Comparison of ENCODE assay signal across 11 cellular contexts in genomic region chr7:960972-961371, GRCh38. TPM values are rescaled to one million over a fixed set of nuclear protein-coding genes. Genes with fewer than 3 reads are reported as not detected.
DNase-seq lines count a peak whose midpoint lies in the region; ATAC-seq, FAIRE-seq and TF ChIP-seq lines count a peak whose summit lies in the region.
"Not testable (repeated sequence)": the region's sequence is repeated elsewhere in the genome, so short reads cannot be mapped to it uniquely, and the experiment has no call there.
"Had no signal": no experiment of that assay in that cellular context is flagged by ENCODE, and none has a peak within 500 bp of the region (broad histone marks: within the 10 kb centered on the region; RNA-seq: fewer than 3 reads in every experiment).

No MANE protein-coding gene starts in this region.

- peak overlapping the region; percentile 9; the same call in 1 of the 2 replicates for H3K27ac Mint-ChIP-seq in WTC11

- not testable (repeated sequence) for H2AFZ ChIP-seq in HepG2 (ENCODE audit: low read length)

- intact Hi-C loops in left cardiac atrium (cut with DNase I); HepG2 (cut with micrococcal nuclease; ENCODE audit: unreplicated experiment); ovary (cut with DNase I); testis (cut with DNase I; ENCODE audit: low total_unique reads): not testable (repeated sequence)

- not testable (repeated sequence) for TF ChIP-seq POLR2A in HepG2 (IDR thresholded peaks at IDR 0.05; ENCODE audit: insufficient read depth in 1 of 2, low read depth in 2 of 2, low read length in 2 of 2); ovary (IDR thresholded peaks at IDR 0.05); testis (IDR thresholded peaks at IDR 0.05)

- H3K4me1 Mint-ChIP-seq in WTC11, result not testable (repeated sequence)

- not testable (repeated sequence) for H3K27me3 ChIP-seq in HepG2 (ENCODE audit: control insufficient read depth in 1 of 2, insufficient read depth in 2 of 2, low read length in 2 of 2); ovary; testis

- not testable (repeated sequence) for H3K4me2 ChIP-seq in HepG2 (ENCODE audit: low read depth, low read length)

- ATAC-seq in WTC11, left cardiac atrium, HepG2: not testable (repeated sequence)

- 89% methylated on average over 12 of the region's 13 CpGs for WGBS in HepG2 (ENCODE audit: low lambda C conversion rate)
- WGBS in ovary, 3 donors, result 20 to 24% (median 23%) methylated on average over 13 of the region's 13 CpGs
- 28 to 32% methylated on average over 13 of the region's 13 CpGs for WGBS in testis, 2 donors

- H3K79me2 ChIP-seq in HepG2 (ENCODE audit: insufficient read depth, low read length), result not testable (repeated sequence)

- not testable (repeated sequence) for H3K27me3 Mint-ChIP-seq in WTC11 (ENCODE audit: low read depth)

- H3K4me1 ChIP-seq in HepG2 (ENCODE audit: insufficient read depth, low read length) (peaks cover 84% of the 10 kb centered on the region), ovary (ENCODE audit: insufficient read depth) (peaks cover 16% of the 10 kb centered on the region), testis (peaks cover 31% of the 10 kb centered on the region)

- peak overlapping the region; percentile 73 for H3K27ac ChIP-seq in HepG2 (ENCODE audit: extremely low read length, insufficient read depth, low read length)
- H3K27ac ChIP-seq in ovary, testis: not testable (repeated sequence)

- not testable (repeated sequence) for TF ChIP-seq EP300 in HepG2 (IDR thresholded peaks at IDR 0.05; ENCODE audit: low read depth in 2 of 2, low read length in 2 of 2); HepG2 (CRISPR knock-in tag; IDR thresholded peaks at IDR 0.05; ENCODE audit: borderline replicate concordance); ovary (IDR thresholded peaks at IDR 0.05)

- not testable (repeated sequence) for H3K9me3 Mint-ChIP-seq in WTC11

- not testable (repeated sequence) for H3K4me3 ChIP-seq in AG10803 (ENCODE audit: low read length); fibroblast of the aortic adventitia (ENCODE audit: low read depth, low read length); HepG2 (replicated peaks in 1 of 3; ENCODE audit: insufficient read depth in 1 of 3, low read depth in 2 of 3, low read length in 3 of 3); ovary; testis

- CTCF ChIA-PET in WTC11 (lab: Charles Lee), result interaction anchor here (0.6 to 1.2 kb wide), 2 partner anchors 53 to 216 kb away, joined by 3 read pairs; no protein-coding TSS in a partner anchor
- CTCF ChIA-PET in HepG2 (lab: Yijun Ruan, JAX; ENCODE audit: low intra/inter-chr PET ratio, low total read pairs), result not testable (repeated sequence)

- TF ChIP-seq RAD21 in HepG2 (CRISPR knock-in tag; IDR thresholded peaks at IDR 0.05), result not testable (repeated sequence)

- in situ Hi-C loops in HepG2 (cut with HindIII; ENCODE audit: extremely low pct_ligation_motif_present, low pct_unique_long_range_greater_than_20kb), result not testable (repeated sequence)

- not testable (repeated sequence) for H3K9me3 ChIP-seq in HepG2 (ENCODE audit: low read length); ovary; testis

- not testable (repeated sequence) for H3K4me3 Mint-ChIP-seq in WTC11

- not testable (repeated sequence) for TF ChIP-seq CTCF in AG10803 (conservative IDR thresholded peaks at IDR 0.05; ENCODE audit: low read length); WTC11 (IDR thresholded peaks at IDR 0.05); fibroblast of the aortic adventitia (IDR thresholded peaks at IDR 0.05; ENCODE audit: insufficient read depth, low read length); HepG2 (CRISPR knock-in tag; IDR thresholded peaks at IDR 0.05); ovary (IDR thresholded peaks at IDR 0.05); testis (IDR thresholded peaks at IDR 0.05)

- POLR2A ChIA-PET in WTC11 (lab: Charles Lee), result not testable (repeated sequence)
- POLR2A ChIA-PET in HepG2 (lab: Yijun Ruan, JAX), result interaction anchor here (1.7 to 5.2 kb wide), 2 partner anchors 13 to 22 kb away, joined by 8 to 95 read pairs; partner anchors contain the start of genes COX19 and CYP2W1

- not testable (repeated sequence) for H3K9ac ChIP-seq in HepG2 (ENCODE audit: insufficient read depth, low read depth, low read length)

- BruUV-seq in HepG2 (replicated peaks; lab: Mats Ljungman, UMichigan), result not testable (repeated sequence)

- not testable (repeated sequence) for H3K36me3 Mint-ChIP-seq in WTC11

- H3K36me3 ChIP-seq in HepG2 (replicated peaks in 1 of 2; ENCODE audit: control insufficient read depth in 1 of 2, insufficient read depth in 2 of 2, low read length in 2 of 2); ovary; testis (ENCODE audit: low read depth, missing control alignments): not testable (repeated sequence)

- H4K20me1 ChIP-seq in HepG2 (ENCODE audit: insufficient read depth, low read length), result not testable (repeated sequence)

- FAIRE-seq in HepG2 (lab: Jason Lieb, UNC), result not testable (repeated sequence)

- DNase-seq in AG10803 (ENCODE audit: low read depth) (peak; percentile 24), MV-4-11 (lab: John Stamatoyannopoulos, UW) (peak; percentile 81), fibroblast of the aortic adventitia (ENCODE audit: low read depth) (peak; percentile 35), left cardiac atrium (peak; percentile 18), ovary (peak in 3 of 5 donors; percentile 18 to 77 (median 55)), testis (peak; percentile 62)
- not testable (repeated sequence) for DNase-seq in WTC11 (ENCODE audit: low spot score); HepG2 (ENCODE audit: low spot score)

RNA-seq across cellular contexts. Expression of gene ADAP1, which starts 6.5 kb away (rescaled TPM):
- total RNA-seq in WTC11 (2021), result 4.3 to 7.2 TPM (median 4.5 TPM) in 3 replicates
- total RNA-seq in fibroblast of the aortic adventitia (ENCODE audit: low replicate concordance), result 0.57 and 0.72 TPM in 2 replicates
- total RNA-seq in left cardiac atrium, result 1 to 10 TPM; 6.9 to 8.2 TPM
- 18.3 and 24.6 TPM in 2 replicates for total RNA-seq in HepG2 (2016; rRNA removed; fragmentation: Illumina TruSeq; extraction: Trizol)
- total RNA-seq in HepG2 (2016; cell fraction: cytosol; rRNA removed; fragmentation: Illumina TruSeq; extraction: Trizol; ENCODE audit: low read depth), result 23.5 and 25.0 TPM in 2 replicates
- 16.6 and 27.2 TPM in 2 replicates for total RNA-seq in HepG2 (2016; cell fraction: insoluble cytoplasmic fraction; rRNA removed; fragmentation: Illumina TruSeq; extraction: Trizol)
- 46.3 and 47.4 TPM in 2 replicates for total RNA-seq in HepG2 (2016; cell fraction: membrane; rRNA removed; fragmentation: Illumina TruSeq; extraction: Trizol)
- total RNA-seq in HepG2 (2016; cell fraction: nucleus; rRNA removed; fragmentation: Illumina TruSeq; extraction: Trizol), result 13.2 TPM in 2 replicates
- 10.5 and 15.0 TPM in 2 replicates for polyA plus RNA-seq in HepG2 (2011; rRNA removed)
- 11.8 and 14.5 TPM in 2 replicates for polyA plus RNA-seq in HepG2 (2011; cell fraction: cytosol; rRNA removed)
- 19.8 and 24.0 TPM in 2 replicates for polyA plus RNA-seq in HepG2 (2011; cell fraction: nucleus; rRNA removed)
- 15.3 and 21.4 TPM in 2 replicates for polyA plus RNA-seq in HepG2 (2012)
- 24.2 and 28.1 TPM in 2 replicates for polyA plus RNA-seq in HepG2 (2016; cell fraction: cytosol; fragmentation: Illumina TruSeq; extraction: Trizol; ENCODE audit: low read depth)
- 17.0 and 28.9 TPM in 2 replicates for polyA plus RNA-seq in HepG2 (2016; cell fraction: insoluble cytoplasmic fraction; fragmentation: Illumina TruSeq; extraction: Trizol; ENCODE audit: low read depth)
- 45.2 and 45.4 TPM in 2 replicates for polyA plus RNA-seq in HepG2 (2016; cell fraction: membrane; fragmentation: Illumina TruSeq; extraction: Trizol; ENCODE audit: low read depth)
- polyA plus RNA-seq in HepG2 (2016; cell fraction: nucleus; fragmentation: Illumina TruSeq; extraction: Trizol; ENCODE audit: insufficient read depth, low read depth), result 26.8 and 30.8 TPM in 2 replicates
- polyA minus RNA-seq in HepG2 (2011; rRNA and poly(A)+ RNA removed; ENCODE audit: low replicate concordance), result 3.5 and 14.9 TPM in 2 replicates
- polyA minus RNA-seq in HepG2 (2011; cell fraction: cytosol; rRNA and poly(A)+ RNA removed), result 7.5 and 11.2 TPM in 2 replicates
- 5.2 and 7.6 TPM in 2 replicates for polyA minus RNA-seq in HepG2 (2011; cell fraction: nucleus; rRNA and poly(A)+ RNA removed)
- 10 to 100 TPM in 1 of 7 donors, 1 to 10 TPM in 5, under 1 TPM in 1; 0.96 to 16.4 (median 3.6) TPM for total RNA-seq in ovary
- 1 to 10 TPM in 1 of 2 donors, under 1 TPM in 1; 0.52 to 3.5 TPM for polyA plus RNA-seq in ovary
- total RNA-seq in testis, result 10 to 100 TPM in 1 of 2 donors, 1 to 10 TPM in 1; 6.1 to 10.9 TPM
- 2.4 TPM for polyA plus RNA-seq in testis (ENCODE audit: insufficient read depth, low read depth, low replicate concordance)

RNA-seq across cellular contexts. Expression of gene COX19, which starts 14.4 kb away (rescaled TPM):
- total RNA-seq in WTC11 (2021), result 10.2 to 13.2 TPM (median 10.4 TPM) in 3 replicates
- total RNA-seq in fibroblast of the aortic adventitia (ENCODE audit: low replicate concordance), result 12.5 and 15.0 TPM in 2 replicates
- total RNA-seq in left cardiac atrium, result 1 to 10 TPM; 6.6 to 8.5 TPM
- total RNA-seq in HepG2 (2016; rRNA removed; fragmentation: Illumina TruSeq; extraction: Trizol), result 6.5 and 11.5 TPM in 2 replicates
- 2.6 and 3.0 TPM in 2 replicates for total RNA-seq in HepG2 (2016; cell fraction: cytosol; rRNA removed; fragmentation: Illumina TruSeq; extraction: Trizol; ENCODE audit: low read depth)
- total RNA-seq in HepG2 (2016; cell fraction: insoluble cytoplasmic fraction; rRNA removed; fragmentation: Illumina TruSeq; extraction: Trizol), result 7.4 and 15.2 TPM in 2 replicates
- 7.6 and 8.2 TPM in 2 replicates for total RNA-seq in HepG2 (2016; cell fraction: membrane; rRNA removed; fragmentation: Illumina TruSeq; extraction: Trizol)
- 21.5 and 23.4 TPM in 2 replicates for total RNA-seq in HepG2 (2016; cell fraction: nucleus; rRNA removed; fragmentation: Illumina TruSeq; extraction: Trizol)
- polyA plus RNA-seq in HepG2 (2011; rRNA removed), result 21.0 and 21.7 TPM in 2 replicates
- 12.5 and 14.3 TPM in 2 replicates for polyA plus RNA-seq in HepG2 (2011; cell fraction: cytosol; rRNA removed)
- polyA plus RNA-seq in HepG2 (2011; cell fraction: nucleus; rRNA removed), result 59.5 and 79.7 TPM in 2 replicates
- polyA plus RNA-seq in HepG2 (2012), result 14.5 and 16.2 TPM in 2 replicates
- 2.2 and 2.3 TPM in 2 replicates for polyA plus RNA-seq in HepG2 (2016; cell fraction: cytosol; fragmentation: Illumina TruSeq; extraction: Trizol; ENCODE audit: low read depth)
- 11.0 and 11.3 TPM in 2 replicates for polyA plus RNA-seq in HepG2 (2016; cell fraction: insoluble cytoplasmic fraction; fragmentation: Illumina TruSeq; extraction: Trizol; ENCODE audit: low read depth)
- 3.6 and 3.8 TPM in 2 replicates for polyA plus RNA-seq in HepG2 (2016; cell fraction: membrane; fragmentation: Illumina TruSeq; extraction: Trizol; ENCODE audit: low read depth)
- 32.8 and 35.0 TPM in 2 replicates for polyA plus RNA-seq in HepG2 (2016; cell fraction: nucleus; fragmentation: Illumina TruSeq; extraction: Trizol; ENCODE audit: insufficient read depth, low read depth)
- polyA minus RNA-seq in HepG2 (2011; rRNA and poly(A)+ RNA removed; ENCODE audit: low replicate concordance), result 12.8 and 23.5 TPM in 2 replicates
- polyA minus RNA-seq in HepG2 (2011; cell fraction: cytosol; rRNA and poly(A)+ RNA removed), result 3.6 and 5.4 TPM in 2 replicates
- polyA minus RNA-seq in HepG2 (2011; cell fraction: nucleus; rRNA and poly(A)+ RNA removed), result 50.6 and 61.9 TPM in 2 replicates
- total RNA-seq in ovary, result 10 to 100 TPM in 6 of 7 donors, 1 to 10 TPM in 1; 9.0 to 15.2 (median 10.5) TPM
- polyA plus RNA-seq in ovary, result 1 to 10 TPM; 6.7 to 6.8 TPM
- 10 to 100 TPM; 21.6 to 23.5 TPM for total RNA-seq in testis
- polyA plus RNA-seq in testis (ENCODE audit: insufficient read depth, low read depth, low replicate concordance), result 8.8 TPM

RNA-seq across cellular contexts. Expression of gene CYP2W1, which starts 22.0 kb away (rescaled TPM):
- total RNA-seq in WTC11 (2021) (0.48 TPM in 1 of 3 replicates, not detected in the others), fibroblast of the aortic adventitia (ENCODE audit: low replicate concordance) (not detected in 2 replicates), left cardiac atrium (not detected), HepG2 (2016; rRNA removed; fragmentation: Illumina TruSeq; extraction: Trizol) (11.7 and 31.7 TPM in 2 replicates), ovary (1 to 10 TPM in 6 of 7 donors, not detected in 1; 1.3 to 5.2 (median 2.8) TPM), testis (1 to 10 TPM in 1 of 2 donors, under 1 TPM in 1; 0.71 to 1.2 TPM)
- 6.8 and 8.3 TPM in 2 replicates for total RNA-seq in HepG2 (2016; cell fraction: cytosol; rRNA removed; fragmentation: Illumina TruSeq; extraction: Trizol; ENCODE audit: low read depth)
- total RNA-seq in HepG2 (2016; cell fraction: insoluble cytoplasmic fraction; rRNA removed; fragmentation: Illumina TruSeq; extraction: Trizol), result 10.2 and 31.7 TPM in 2 replicates
- total RNA-seq in HepG2 (2016; cell fraction: membrane; rRNA removed; fragmentation: Illumina TruSeq; extraction: Trizol), result 10.9 and 11.0 TPM in 2 replicates
- 35.8 and 47.0 TPM in 2 replicates for total RNA-seq in HepG2 (2016; cell fraction: nucleus; rRNA removed; fragmentation: Illumina TruSeq; extraction: Trizol)
- polyA plus RNA-seq in HepG2 (2011; rRNA removed) (19.5 and 32.7 TPM in 2 replicates), ovary (under 1 TPM in 1 of 2 donors, not detected in 1; 0.64 TPM), testis (ENCODE audit: insufficient read depth, low read depth, low replicate concordance) (0.61 TPM)
- polyA plus RNA-seq in HepG2 (2011; cell fraction: cytosol; rRNA removed), result 9.5 and 22.3 TPM in 2 replicates
- 171 and 205 TPM in 2 replicates for polyA plus RNA-seq in HepG2 (2011; cell fraction: nucleus; rRNA removed)
- polyA plus RNA-seq in HepG2 (2012), result 20.0 and 28.3 TPM in 2 replicates
- polyA plus RNA-seq in HepG2 (2016; cell fraction: cytosol; fragmentation: Illumina TruSeq; extraction: Trizol; ENCODE audit: low read depth), result 5.5 and 6.2 TPM in 2 replicates
- polyA plus RNA-seq in HepG2 (2016; cell fraction: insoluble cytoplasmic fraction; fragmentation: Illumina TruSeq; extraction: Trizol; ENCODE audit: low read depth), result 14.3 and 20.7 TPM in 2 replicates
- polyA plus RNA-seq in HepG2 (2016; cell fraction: membrane; fragmentation: Illumina TruSeq; extraction: Trizol; ENCODE audit: low read depth), result 8.5 and 9.6 TPM in 2 replicates
- polyA plus RNA-seq in HepG2 (2016; cell fraction: nucleus; fragmentation: Illumina TruSeq; extraction: Trizol; ENCODE audit: insufficient read depth, low read depth), result 135 and 137 TPM in 2 replicates
- 66.3 TPM in 1 of 2 replicates, not detected in the other for polyA minus RNA-seq in HepG2 (2011; rRNA and poly(A)+ RNA removed; ENCODE audit: low replicate concordance)
- polyA minus RNA-seq in HepG2 (2011; cell fraction: cytosol; rRNA and poly(A)+ RNA removed), result 26.5 and 32.3 TPM in 2 replicates
- polyA minus RNA-seq in HepG2 (2011; cell fraction: nucleus; rRNA and poly(A)+ RNA removed), result 88.4 and 113 TPM in 2 replicates
- total RNA-seq: Daoy, H9, M059J had no signal
